Comparison of ENCODE assay signal across 1 cellular context in the genomic region with DNA sequence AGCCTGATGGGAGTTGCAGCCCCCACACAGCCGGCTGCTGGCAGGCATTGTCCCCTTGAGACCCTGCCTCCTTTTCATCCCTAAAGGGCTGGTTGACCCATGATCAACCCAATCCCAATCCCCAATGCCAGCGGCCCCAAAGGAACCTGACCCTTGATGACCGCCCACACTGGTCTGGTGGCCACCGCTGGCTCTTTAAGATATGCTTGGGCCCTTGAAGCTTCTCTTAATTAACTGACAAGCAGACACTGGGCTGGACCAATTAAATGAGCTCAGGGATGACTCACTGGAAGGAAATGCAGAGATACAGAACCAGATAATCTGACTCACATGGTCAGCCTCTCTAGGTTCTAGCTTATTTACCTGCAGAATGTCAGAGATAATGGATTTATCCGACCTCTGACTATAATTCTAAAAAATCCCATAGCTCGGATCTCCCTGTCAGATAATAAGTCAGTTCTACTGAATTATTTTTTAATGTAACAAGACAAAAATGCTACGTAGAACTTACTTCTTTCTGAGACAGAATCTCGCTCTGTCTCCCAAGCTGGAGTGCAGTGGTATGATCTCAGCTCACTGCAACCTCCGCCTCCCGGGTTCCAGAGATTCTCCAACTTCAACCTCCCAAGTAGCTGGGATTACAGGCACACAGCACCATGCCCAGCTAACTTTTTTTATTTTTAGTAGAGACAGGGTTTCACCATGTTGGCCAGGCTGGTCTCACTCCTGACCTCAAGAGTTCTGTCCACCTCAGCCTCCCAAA.
A peak's percentile ranks its signal among the peaks of the same experiment; 100 is the strongest.
TF ChIP-seq lines count a peak whose summit lies in the region.

No MANE protein-coding gene starts in this region.

TF ChIP-seq in K562, 482 proteins besides CTCF, POLR2A, EP300 and RAD21 (continued from another document and continues in another):
- TF ChIP-seq, protein P1, sequence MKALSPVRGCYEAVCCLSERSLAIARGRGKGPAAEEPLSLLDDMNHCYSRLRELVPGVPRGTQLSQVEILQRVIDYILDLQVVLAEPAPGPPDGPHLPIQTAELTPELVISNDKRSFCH (CRISPR knock-in tag; IDR thresholded peaks at IDR 0.05) = no peak
- TF ChIP-seq, protein P1 (tag; IDR thresholded peaks at IDR 0.05) = no peak
- TF ChIP-seq EZH2 (IDR thresholded peaks at IDR 0.05; ENCODE audit: borderline replicate concordance, low read depth, low read length) = no peak
- no peak for TF ChIP-seq ETV1 (tag; conservative IDR thresholded peaks at IDR 0.05; ENCODE audit: low read depth)
- TF ChIP-seq TRIM28 (IDR thresholded peaks at IDR 0.05) = no peak
- TF ChIP-seq ZNF23 (CRISPR knock-in tag; IDR thresholded peaks at IDR 0.05) = no peak
- TF ChIP-seq HMG20B (CRISPR knock-in tag; IDR thresholded peaks at IDR 0.05) = no peak
- TF ChIP-seq ZFP1 (CRISPR knock-in tag; IDR thresholded peaks at IDR 0.05) = no peak
- no peak for TF ChIP-seq ZNF146 (CRISPR knock-in tag; IDR thresholded peaks at IDR 0.05; ENCODE audit: unreplicated experiment)
- peak; percentile 59; the same call in 1 of the 2 replicates for TF ChIP-seq KLF16 (IDR thresholded peaks at IDR 0.05)
- TF ChIP-seq GATAD2A (IDR thresholded peaks at IDR 0.05) = no peak
- TF ChIP-seq, protein P2, sequence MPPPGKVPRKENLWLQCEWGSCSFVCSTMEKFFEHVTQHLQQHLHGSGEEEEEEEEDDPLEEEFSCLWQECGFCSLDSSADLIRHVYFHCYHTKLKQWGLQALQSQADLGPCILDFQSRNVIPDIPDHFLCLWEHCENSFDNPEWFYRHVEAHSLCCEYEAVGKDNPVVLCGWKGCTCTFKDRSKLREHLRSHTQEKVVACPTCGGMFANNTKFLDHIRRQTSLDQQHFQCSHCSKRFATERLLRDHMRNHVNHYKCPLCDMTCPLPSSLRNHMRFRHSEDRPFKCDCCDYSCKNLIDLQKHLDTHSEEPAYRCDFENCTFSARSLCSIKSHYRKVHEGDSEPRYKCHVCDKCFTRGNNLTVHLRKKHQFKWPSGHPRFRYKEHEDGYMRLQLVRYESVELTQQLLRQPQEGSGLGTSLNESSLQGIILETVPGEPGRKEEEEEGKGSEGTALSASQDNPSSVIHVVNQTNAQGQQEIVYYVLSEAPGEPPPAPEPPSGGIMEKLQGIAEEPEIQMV (tag; conservative IDR thresholded peaks at IDR 0.05; ENCODE audit: low read depth) = no peak
- TF ChIP-seq ZNF668 (CRISPR knock-in tag; IDR thresholded peaks at IDR 0.05) = no peak
- peak; percentile 96 for TF ChIP-seq SMARCE1 (IDR thresholded peaks at IDR 0.05)
- TF ChIP-seq BHLHE40 (IDR thresholded peaks at IDR 0.05; ENCODE audit: low read length) = no peak
- TF ChIP-seq, protein P3, sequence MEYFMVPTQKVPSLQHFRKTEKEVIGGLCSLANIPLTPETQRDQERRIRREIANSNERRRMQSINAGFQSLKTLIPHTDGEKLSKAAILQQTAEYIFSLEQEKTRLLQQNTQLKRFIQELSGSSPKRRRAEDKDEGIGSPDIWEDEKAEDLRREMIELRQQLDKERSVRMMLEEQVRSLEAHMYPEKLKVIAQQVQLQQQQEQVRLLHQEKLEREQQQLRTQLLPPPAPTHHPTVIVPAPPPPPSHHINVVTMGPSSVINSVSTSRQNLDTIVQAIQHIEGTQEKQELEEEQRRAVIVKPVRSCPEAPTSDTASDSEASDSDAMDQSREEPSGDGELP (CRISPR knock-in tag; IDR thresholded peaks at IDR 0.05; ENCODE audit: borderline replicate concordance) = 0 out of 2 replicates have a peak, but pooled peaks have one; percentile 31
- no peak for TF ChIP-seq NR2F6 (CRISPR knock-in tag; IDR thresholded peaks at IDR 0.05)
- TF ChIP-seq, protein P4, sequence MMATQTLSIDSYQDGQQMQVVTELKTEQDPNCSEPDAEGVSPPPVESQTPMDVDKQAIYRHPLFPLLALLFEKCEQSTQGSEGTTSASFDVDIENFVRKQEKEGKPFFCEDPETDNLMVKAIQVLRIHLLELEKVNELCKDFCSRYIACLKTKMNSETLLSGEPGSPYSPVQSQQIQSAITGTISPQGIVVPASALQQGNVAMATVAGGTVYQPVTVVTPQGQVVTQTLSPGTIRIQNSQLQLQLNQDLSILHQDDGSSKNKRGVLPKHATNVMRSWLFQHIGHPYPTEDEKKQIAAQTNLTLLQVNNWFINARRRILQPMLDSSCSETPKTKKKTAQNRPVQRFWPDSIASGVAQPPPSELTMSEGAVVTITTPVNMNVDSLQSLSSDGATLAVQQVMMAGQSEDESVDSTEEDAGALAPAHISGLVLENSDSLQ (IDR thresholded peaks at IDR 0.05) = peak; percentile 93
- peak; percentile 79 for TF ChIP-seq ZEB2 (IDR thresholded peaks at IDR 0.05)
- no peak for TF ChIP-seq MTA3 (IDR thresholded peaks at IDR 0.05; ENCODE audit: borderline replicate concordance)
- TF ChIP-seq, protein P5, sequence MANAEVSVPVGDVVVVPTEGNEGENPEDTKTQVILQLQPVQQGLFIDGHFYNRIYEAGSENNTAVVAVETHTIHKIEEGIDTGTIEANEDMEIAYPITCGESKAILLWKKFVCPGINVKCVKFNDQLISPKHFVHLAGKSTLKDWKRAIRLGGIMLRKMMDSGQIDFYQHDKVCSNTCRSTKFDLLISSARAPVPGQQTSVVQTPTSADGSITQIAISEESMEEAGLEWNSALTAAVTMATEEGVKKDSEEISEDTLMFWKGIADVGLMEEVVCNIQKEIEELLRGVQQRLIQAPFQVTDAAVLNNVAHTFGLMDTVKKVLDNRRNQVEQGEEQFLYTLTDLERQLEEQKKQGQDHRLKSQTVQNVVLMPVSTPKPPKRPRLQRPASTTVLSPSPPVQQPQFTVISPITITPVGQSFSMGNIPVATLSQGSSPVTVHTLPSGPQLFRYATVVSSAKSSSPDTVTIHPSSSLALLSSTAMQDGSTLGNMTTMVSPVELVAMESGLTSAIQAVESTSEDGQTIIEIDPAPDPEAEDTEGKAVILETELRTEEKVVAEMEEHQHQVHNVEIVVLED (CRISPR knock-in tag; IDR thresholded peaks at IDR 0.05) = no peak
- TF ChIP-seq ZNF347 (CRISPR knock-in tag; IDR thresholded peaks at IDR 0.05; ENCODE audit: low read depth) = no peak
- TF ChIP-seq SETDB1 (IDR thresholded peaks at IDR 0.05; ENCODE audit: low read length) = no peak
- no peak for TF ChIP-seq NUFIP1 (IDR thresholded peaks at IDR 0.05; ENCODE audit: partially characterized antibody)
- TF ChIP-seq, protein P6, sequence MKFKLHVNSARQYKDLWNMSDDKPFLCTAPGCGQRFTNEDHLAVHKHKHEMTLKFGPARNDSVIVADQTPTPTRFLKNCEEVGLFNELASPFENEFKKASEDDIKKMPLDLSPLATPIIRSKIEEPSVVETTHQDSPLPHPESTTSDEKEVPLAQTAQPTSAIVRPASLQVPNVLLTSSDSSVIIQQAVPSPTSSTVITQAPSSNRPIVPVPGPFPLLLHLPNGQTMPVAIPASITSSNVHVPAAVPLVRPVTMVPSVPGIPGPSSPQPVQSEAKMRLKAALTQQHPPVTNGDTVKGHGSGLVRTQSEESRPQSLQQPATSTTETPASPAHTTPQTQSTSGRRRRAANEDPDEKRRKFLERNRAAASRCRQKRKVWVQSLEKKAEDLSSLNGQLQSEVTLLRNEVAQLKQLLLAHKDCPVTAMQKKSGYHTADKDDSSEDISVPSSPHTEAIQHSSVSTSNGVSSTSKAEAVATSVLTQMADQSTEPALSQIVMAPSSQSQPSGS (CRISPR knock-in tag; IDR thresholded peaks at IDR 0.05) = no peak
- no peak for TF ChIP-seq C11orf30 (IDR thresholded peaks at IDR 0.05; ENCODE audit: low read depth)
- no peak for TF ChIP-seq KAT2B (IDR thresholded peaks at IDR 0.05; ENCODE audit: low read depth, low read length)
- no peak for TF ChIP-seq SMC3 (conservative IDR thresholded peaks at IDR 0.05; ENCODE audit: insufficient read depth, low read depth, low read length)
- no peak for TF ChIP-seq FOXK1 (CRISPR knock-in tag; IDR thresholded peaks at IDR 0.05; ENCODE audit: borderline replicate concordance)
- TF ChIP-seq TOE1 (IDR thresholded peaks at IDR 0.05; ENCODE audit: borderline replicate concordance) = peak; percentile 49; the same call in 1 of the 2 replicates
- TF ChIP-seq TOE1 (CRISPR knock-in tag; IDR thresholded peaks at IDR 0.05; ENCODE audit: borderline replicate concordance, low read depth) = no peak
- no peak for TF ChIP-seq SIRT6 (IDR thresholded peaks at IDR 0.05; ENCODE audit: low read depth, low read length)
- TF ChIP-seq ZNF77 (CRISPR knock-in tag; IDR thresholded peaks at IDR 0.05) = no peak
- no peak for TF ChIP-seq NFE2 (IDR thresholded peaks at IDR 0.05; ENCODE audit: low read depth)
- TF ChIP-seq NFIC (IDR thresholded peaks at IDR 0.05) = peak; percentile 42; the same call in 1 of the 2 replicates
- TF ChIP-seq SRSF7 (optimal IDR thresholded peaks at IDR 0.05; ENCODE audit: low read depth, low read length) = no peak
- TF ChIP-seq RB1 (IDR thresholded peaks at IDR 0.05; ENCODE audit: low read depth) = no peak
- TF ChIP-seq LCOR (CRISPR knock-in tag; IDR thresholded peaks at IDR 0.05) = peak; percentile 51; the same call in 1 of the 2 replicates
- TF ChIP-seq, protein P7, sequence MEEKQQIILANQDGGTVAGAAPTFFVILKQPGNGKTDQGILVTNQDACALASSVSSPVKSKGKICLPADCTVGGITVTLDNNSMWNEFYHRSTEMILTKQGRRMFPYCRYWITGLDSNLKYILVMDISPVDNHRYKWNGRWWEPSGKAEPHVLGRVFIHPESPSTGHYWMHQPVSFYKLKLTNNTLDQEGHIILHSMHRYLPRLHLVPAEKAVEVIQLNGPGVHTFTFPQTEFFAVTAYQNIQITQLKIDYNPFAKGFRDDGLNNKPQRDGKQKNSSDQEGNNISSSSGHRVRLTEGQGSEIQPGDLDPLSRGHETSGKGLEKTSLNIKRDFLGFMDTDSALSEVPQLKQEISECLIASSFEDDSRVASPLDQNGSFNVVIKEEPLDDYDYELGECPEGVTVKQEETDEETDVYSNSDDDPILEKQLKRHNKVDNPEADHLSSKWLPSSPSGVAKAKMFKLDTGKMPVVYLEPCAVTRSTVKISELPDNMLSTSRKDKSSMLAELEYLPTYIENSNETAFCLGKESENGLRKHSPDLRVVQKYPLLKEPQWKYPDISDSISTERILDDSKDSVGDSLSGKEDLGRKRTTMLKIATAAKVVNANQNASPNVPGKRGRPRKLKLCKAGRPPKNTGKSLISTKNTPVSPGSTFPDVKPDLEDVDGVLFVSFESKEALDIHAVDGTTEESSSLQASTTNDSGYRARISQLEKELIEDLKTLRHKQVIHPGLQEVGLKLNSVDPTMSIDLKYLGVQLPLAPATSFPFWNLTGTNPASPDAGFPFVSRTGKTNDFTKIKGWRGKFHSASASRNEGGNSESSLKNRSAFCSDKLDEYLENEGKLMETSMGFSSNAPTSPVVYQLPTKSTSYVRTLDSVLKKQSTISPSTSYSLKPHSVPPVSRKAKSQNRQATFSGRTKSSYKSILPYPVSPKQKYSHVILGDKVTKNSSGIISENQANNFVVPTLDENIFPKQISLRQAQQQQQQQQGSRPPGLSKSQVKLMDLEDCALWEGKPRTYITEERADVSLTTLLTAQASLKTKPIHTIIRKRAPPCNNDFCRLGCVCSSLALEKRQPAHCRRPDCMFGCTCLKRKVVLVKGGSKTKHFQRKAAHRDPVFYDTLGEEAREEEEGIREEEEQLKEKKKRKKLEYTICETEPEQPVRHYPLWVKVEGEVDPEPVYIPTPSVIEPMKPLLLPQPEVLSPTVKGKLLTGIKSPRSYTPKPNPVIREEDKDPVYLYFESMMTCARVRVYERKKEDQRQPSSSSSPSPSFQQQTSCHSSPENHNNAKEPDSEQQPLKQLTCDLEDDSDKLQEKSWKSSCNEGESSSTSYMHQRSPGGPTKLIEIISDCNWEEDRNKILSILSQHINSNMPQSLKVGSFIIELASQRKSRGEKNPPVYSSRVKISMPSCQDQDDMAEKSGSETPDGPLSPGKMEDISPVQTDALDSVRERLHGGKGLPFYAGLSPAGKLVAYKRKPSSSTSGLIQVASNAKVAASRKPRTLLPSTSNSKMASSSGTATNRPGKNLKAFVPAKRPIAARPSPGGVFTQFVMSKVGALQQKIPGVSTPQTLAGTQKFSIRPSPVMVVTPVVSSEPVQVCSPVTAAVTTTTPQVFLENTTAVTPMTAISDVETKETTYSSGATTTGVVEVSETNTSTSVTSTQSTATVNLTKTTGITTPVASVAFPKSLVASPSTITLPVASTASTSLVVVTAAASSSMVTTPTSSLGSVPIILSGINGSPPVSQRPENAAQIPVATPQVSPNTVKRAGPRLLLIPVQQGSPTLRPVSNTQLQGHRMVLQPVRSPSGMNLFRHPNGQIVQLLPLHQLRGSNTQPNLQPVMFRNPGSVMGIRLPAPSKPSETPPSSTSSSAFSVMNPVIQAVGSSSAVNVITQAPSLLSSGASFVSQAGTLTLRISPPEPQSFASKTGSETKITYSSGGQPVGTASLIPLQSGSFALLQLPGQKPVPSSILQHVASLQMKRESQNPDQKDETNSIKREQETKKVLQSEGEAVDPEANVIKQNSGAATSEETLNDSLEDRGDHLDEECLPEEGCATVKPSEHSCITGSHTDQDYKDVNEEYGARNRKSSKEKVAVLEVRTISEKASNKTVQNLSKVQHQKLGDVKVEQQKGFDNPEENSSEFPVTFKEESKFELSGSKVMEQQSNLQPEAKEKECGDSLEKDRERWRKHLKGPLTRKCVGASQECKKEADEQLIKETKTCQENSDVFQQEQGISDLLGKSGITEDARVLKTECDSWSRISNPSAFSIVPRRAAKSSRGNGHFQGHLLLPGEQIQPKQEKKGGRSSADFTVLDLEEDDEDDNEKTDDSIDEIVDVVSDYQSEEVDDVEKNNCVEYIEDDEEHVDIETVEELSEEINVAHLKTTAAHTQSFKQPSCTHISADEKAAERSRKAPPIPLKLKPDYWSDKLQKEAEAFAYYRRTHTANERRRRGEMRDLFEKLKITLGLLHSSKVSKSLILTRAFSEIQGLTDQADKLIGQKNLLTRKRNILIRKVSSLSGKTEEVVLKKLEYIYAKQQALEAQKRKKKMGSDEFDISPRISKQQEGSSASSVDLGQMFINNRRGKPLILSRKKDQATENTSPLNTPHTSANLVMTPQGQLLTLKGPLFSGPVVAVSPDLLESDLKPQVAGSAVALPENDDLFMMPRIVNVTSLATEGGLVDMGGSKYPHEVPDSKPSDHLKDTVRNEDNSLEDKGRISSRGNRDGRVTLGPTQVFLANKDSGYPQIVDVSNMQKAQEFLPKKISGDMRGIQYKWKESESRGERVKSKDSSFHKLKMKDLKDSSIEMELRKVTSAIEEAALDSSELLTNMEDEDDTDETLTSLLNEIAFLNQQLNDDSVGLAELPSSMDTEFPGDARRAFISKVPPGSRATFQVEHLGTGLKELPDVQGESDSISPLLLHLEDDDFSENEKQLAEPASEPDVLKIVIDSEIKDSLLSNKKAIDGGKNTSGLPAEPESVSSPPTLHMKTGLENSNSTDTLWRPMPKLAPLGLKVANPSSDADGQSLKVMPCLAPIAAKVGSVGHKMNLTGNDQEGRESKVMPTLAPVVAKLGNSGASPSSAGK (IDR thresholded peaks at IDR 0.05) = no peak
- TF ChIP-seq HDAC1 (IDR thresholded peaks at IDR 0.05) = no peak
- TF ChIP-seq, protein P8, sequence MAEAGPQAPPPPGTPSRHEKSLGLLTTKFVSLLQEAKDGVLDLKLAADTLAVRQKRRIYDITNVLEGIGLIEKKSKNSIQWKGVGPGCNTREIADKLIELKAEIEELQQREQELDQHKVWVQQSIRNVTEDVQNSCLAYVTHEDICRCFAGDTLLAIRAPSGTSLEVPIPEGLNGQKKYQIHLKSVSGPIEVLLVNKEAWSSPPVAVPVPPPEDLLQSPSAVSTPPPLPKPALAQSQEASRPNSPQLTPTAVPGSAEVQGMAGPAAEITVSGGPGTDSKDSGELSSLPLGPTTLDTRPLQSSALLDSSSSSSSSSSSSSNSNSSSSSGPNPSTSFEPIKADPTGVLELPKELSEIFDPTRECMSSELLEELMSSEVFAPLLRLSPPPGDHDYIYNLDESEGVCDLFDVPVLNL (CRISPR knock-in tag; IDR thresholded peaks at IDR 0.05; ENCODE audit: low read depth) = no peak
- TF ChIP-seq ZNF165 (CRISPR knock-in tag; IDR thresholded peaks at IDR 0.05; ENCODE audit: borderline replicate concordance) = no peak
- no peak for TF ChIP-seq SAFB2 (IDR thresholded peaks at IDR 0.05; ENCODE audit: borderline replicate concordance, low read depth, low read length, severe bottlenecking)
- no peak for TF ChIP-seq ZNF143 (CRISPR knock-in tag; IDR thresholded peaks at IDR 0.05)
- TF ChIP-seq ELF1 (tag; IDR thresholded peaks at IDR 0.05) = no peak
